8 cellular contexts compared by ENCODE assay signal in genomic region chr6:5260111-5260620, GRCh38. TPM values are rescaled to one million over a fixed set of nuclear protein-coding genes. Genes with fewer than 3 reads are reported as not detected.
DNase-seq lines count a peak whose midpoint lies in the region; ATAC-seq and TF ChIP-seq lines count a peak whose summit lies in the region.

No MANE protein-coding gene starts in this region.

- DNase-seq in DMS53 treated with DMSO at 0.1 percent for 48 hours (lab: John Stamatoyannopoulos, UW; ENCODE audit: unreplicated experiment) (peak; percentile 50), RWPE2 (ENCODE audit: low spot score) (peak; percentile 74), activated gamma-delta T cell treated with Interleukin-2 at 50 U/mL for 16 hours (peak; percentile 73), glomerular visceral epithelial cell (ENCODE audit: extremely low spot score) (peak; percentile 75), tibial artery (peak in 1 of 2 donors; percentile 27)

- peak overlapping the region; percentile 94 for H3K4me2 ChIP-seq in parathyroid adenoma (ENCODE audit: low read length)

- H3K79me2 ChIP-seq in parathyroid adenoma, result peaks cover 17% of the 10 kb centered on the region

- peak; percentile 64 for ATAC-seq in GM21528 (IDR thresholded peaks at IDR 0.05; ENCODE audit: low FRiP score, unreplicated experiment)
- peak; percentile 82 for ATAC-seq in RWPE2 (ENCODE audit: low read depth)

- peak overlapping the region; percentile 94 for H2AFZ ChIP-seq in parathyroid adenoma

- WGBS in HUES64, result 3% methylated on average over 22 of the region's 22 CpGs

- peak overlapping the region; percentile 79 for H3K9ac ChIP-seq in HUES64 (ENCODE audit: low read depth, low read length)
- H3K9ac ChIP-seq in parathyroid adenoma, result no peak overlapping the region

- TF ChIP-seq CTCF in RWPE2 (IDR thresholded peaks at IDR 0.05; ENCODE audit: poor library complexity, severe bottlenecking), result no peak
- no peak for TF ChIP-seq CTCF in parathyroid adenoma (IDR thresholded peaks at IDR 0.05)
- no peak for TF ChIP-seq CTCF in tibial artery (IDR thresholded peaks at IDR 0.05)

- H3K9me3 ChIP-seq in HUES64 (ENCODE audit: insufficient read depth, low read depth, low read length) (no peaks in the 10 kb centered on the region), RWPE2 (ENCODE audit: severe bottlenecking) (no peaks in the 10 kb centered on the region), parathyroid adenoma (ENCODE audit: control insufficient read depth, low read length) (no peaks in the 10 kb centered on the region), tibial artery (no peaks in the 10 kb centered on the region)

- no peaks in the 10 kb centered on the region for H3K27me3 ChIP-seq in HUES64 (ENCODE audit: insufficient read depth, low read length)
- no peaks in the 10 kb centered on the region for H3K27me3 ChIP-seq in RWPE2 (ENCODE audit: insufficient read depth, poor library complexity, severe bottlenecking)
- no peaks in the 10 kb centered on the region for H3K27me3 ChIP-seq in parathyroid adenoma (ENCODE audit: control insufficient read depth, insufficient read depth, low read length)
- no peaks in the 10 kb centered on the region for H3K27me3 ChIP-seq in tibial artery

- H3K4me1 ChIP-seq in HUES64 (ENCODE audit: insufficient read depth, low read length) (no peaks in the 10 kb centered on the region; the same call in 1 of the 2 replicates), RWPE2 (ENCODE audit: insufficient read depth, poor library complexity, severe bottlenecking) (no peaks in the 10 kb centered on the region), parathyroid adenoma (no peaks in the 10 kb centered on the region), tibial artery (peaks cover 0 to 19% (median 12%) of the 10 kb centered on the region in 4 donors)

- H3K27ac ChIP-seq in HUES64 (ENCODE audit: low read depth, low read length), result peak overlapping the region; percentile 99
- peak overlapping the region; percentile 85 for H3K27ac ChIP-seq in RWPE2 (ENCODE audit: poor library complexity, severe bottlenecking)
- peak overlapping the region; percentile 96 for H3K27ac ChIP-seq in parathyroid adenoma
- peak overlapping the region; percentile 96 to 97 for H3K27ac ChIP-seq in tibial artery

- peaks cover 20% of the 10 kb centered on the region for H3K36me3 ChIP-seq in HUES64 (ENCODE audit: insufficient read depth, low read length)
- H3K36me3 ChIP-seq in RWPE2 (ENCODE audit: low read depth), result peaks cover 17% of the 10 kb centered on the region
- H3K36me3 ChIP-seq in parathyroid adenoma (ENCODE audit: control insufficient read depth, insufficient read depth, low read length), result no peaks in the 10 kb centered on the region
- no peaks in the 10 kb centered on the region for H3K36me3 ChIP-seq in tibial artery

- intact Hi-C loops in tibial artery (cut with DNase I; ENCODE audit: low total_unique reads), result loop anchor here (2.0 kb wide), 1 partner anchor 51 kb away; no protein-coding TSS in a partner anchor

- H3K4me3 ChIP-seq in HUES64 (ENCODE audit: low read length) (peak overlapping the region; percentile 88), RWPE2 (ENCODE audit: severe bottlenecking) (peak overlapping the region; percentile 99), parathyroid adenoma (ENCODE audit: low read depth, low read length) (peak overlapping the region; percentile 82), tibial artery (peak overlapping the region; percentile 83 to 91)

RNA-seq across cellular contexts. Expression of gene LYRM4, which starts 0.6 kb away (rescaled TPM):
- polyA plus RNA-seq in HUES64 (2013, experiment 1 of 2), result 41.3 TPM
- 45.6 TPM for polyA plus RNA-seq in HUES64 (2013, experiment 2 of 2)

RNA-seq across cellular contexts. Expression of gene FARS2, which starts 1.1 kb away (rescaled TPM):
- polyA plus RNA-seq in HUES64 (2013, experiment 1 of 2), result 11.4 TPM
- polyA plus RNA-seq in HUES64 (2013, experiment 2 of 2), result 10.4 TPM
